ENCODE assay signal across 1 cellular context in the genomic region with DNA sequence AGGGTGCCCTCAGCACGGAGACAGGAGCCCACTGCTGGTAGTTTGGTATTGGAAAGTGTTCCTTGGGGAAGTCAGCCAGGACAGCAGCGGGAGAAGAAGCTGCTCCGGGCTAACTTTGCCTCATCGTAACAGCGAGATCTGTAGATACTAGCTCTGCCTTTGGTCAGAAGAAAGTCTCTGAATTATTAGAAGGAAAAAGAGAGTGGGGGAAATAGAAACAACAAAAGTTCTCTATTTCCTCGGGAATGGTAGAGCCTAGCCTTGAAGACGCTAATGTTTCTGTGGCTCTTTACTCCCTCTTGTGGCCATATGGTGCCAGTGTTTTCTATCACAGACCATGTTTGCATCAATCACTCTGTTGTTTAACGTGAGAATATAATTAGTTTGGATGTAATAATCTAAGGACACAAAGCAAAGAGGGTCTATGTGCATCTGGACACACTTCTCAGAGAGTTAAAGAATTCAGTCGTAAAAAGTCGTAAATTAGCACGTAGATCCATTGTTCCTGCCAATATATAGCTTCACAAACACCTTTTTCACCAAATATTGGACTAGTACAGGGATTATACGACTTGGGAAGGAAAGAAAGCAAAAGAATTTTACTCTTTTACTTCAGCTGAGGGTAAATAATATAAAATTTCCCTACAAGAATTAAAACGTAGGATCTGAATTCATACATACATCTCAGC.
TF ChIP-seq lines count a peak whose summit lies in the region.

No MANE protein-coding gene starts in this region.

TF ChIP-seq in K562, 482 proteins besides CTCF, POLR2A, EP300 and RAD21 (continued from another document and continues in another):
- TF ChIP-seq DLX4 (CRISPR knock-in tag; IDR thresholded peaks at IDR 0.05) (no peak), PTRF (tag; IDR thresholded peaks at IDR 0.05) (no peak), ZC3H8 (IDR thresholded peaks at IDR 0.05) (no peak), POLR2B (IDR thresholded peaks at IDR 0.05; ENCODE audit: low read depth, partially characterized antibody) (no peak), SIN3A (IDR thresholded peaks at IDR 0.05; ENCODE audit: borderline replicate concordance in 2 of 2, control insufficient read depth in 1 of 2, low read depth in 2 of 2, low read length in 2 of 2) (no peak), HMBOX1 (IDR thresholded peaks at IDR 0.05) (no peak), ZNF146 (CRISPR knock-in tag; IDR thresholded peaks at IDR 0.05; ENCODE audit: unreplicated experiment) (no peak), TEAD1 (CRISPR knock-in tag; IDR thresholded peaks at IDR 0.05) (no peak), MYBL2 (IDR thresholded peaks at IDR 0.05; ENCODE audit: low read depth) (no peak), MYBL2 (CRISPR knock-in tag; IDR thresholded peaks at IDR 0.05; ENCODE audit: borderline replicate concordance) (no peak), LCOR (CRISPR knock-in tag; IDR thresholded peaks at IDR 0.05) (0 out of 2 replicates have a peak, but pooled peaks have one; percentile 30), BRD9 (IDR thresholded peaks at IDR 0.05; ENCODE audit: low read depth, partially characterized antibody) (peak; percentile 93), KAT7 (CRISPR knock-in tag; IDR thresholded peaks at IDR 0.05; ENCODE audit: borderline replicate concordance) (no peak; the same call in 1 of the 2 replicates), CXXC5 (CRISPR knock-in tag; IDR thresholded peaks at IDR 0.05) (peak; percentile 17; the same call in 1 of the 2 replicates), PKNOX1 (IDR thresholded peaks at IDR 0.05) (peak; percentile 74), GTF2A2 (tag; IDR thresholded peaks at IDR 0.05) (no peak), SREBF1 (IDR thresholded peaks at IDR 0.05; ENCODE audit: borderline replicate concordance, low read depth, low read length) (no peak), CEBPB (tag; IDR thresholded peaks at IDR 0.05) (no peak), ZNF707 (CRISPR knock-in tag; conservative IDR thresholded peaks at IDR 0.05) (no peak), MAX (CRISPR knock-in tag; IDR thresholded peaks at IDR 0.05) (no peak), TEAD4 (IDR thresholded peaks at IDR 0.05; ENCODE audit: low read length) (0 out of 2 replicates have a peak, but pooled peaks have one; percentile 16), TEAD4 (CRISPR knock-in tag; IDR thresholded peaks at IDR 0.05; ENCODE audit: borderline replicate concordance) (no peak), POLR3A (IDR thresholded peaks at IDR 0.05; ENCODE audit: borderline replicate concordance, extremely low read depth, insufficient read depth, insufficient read length) (no peak), PYGO2 (tag; IDR thresholded peaks at IDR 0.05) (no peak), NFATC3 (IDR thresholded peaks at IDR 0.05) (no peak), PRDM10 (IDR thresholded peaks at IDR 0.05; ENCODE audit: partially characterized antibody) (peak; percentile 94), HNRNPL (IDR thresholded peaks at IDR 0.05; ENCODE audit: low read depth, low read length) (no peak), SRSF3 (IDR thresholded peaks at IDR 0.05; ENCODE audit: insufficient read depth, low read length) (no peak), SMARCB1 (IDR thresholded peaks at IDR 0.05; ENCODE audit: insufficient read length, low read depth) (no peak), CHD4 (IDR thresholded peaks at IDR 0.05; ENCODE audit: insufficient read depth, insufficient replicate concordance, low read depth, low read length, poor library complexity, severe bottlenecking) (no peak), TCFL5 (CRISPR knock-in tag; conservative IDR thresholded peaks at IDR 0.05) (no peak), ZNF253 (CRISPR knock-in tag; conservative IDR thresholded peaks at IDR 0.05) (no peak), ZBTB7A (IDR thresholded peaks at IDR 0.05; ENCODE audit: borderline replicate concordance, control insufficient read depth, low read depth, low read length) (no peak), MAZ (CRISPR knock-in tag; conservative IDR thresholded peaks at IDR 0.05 in 1 of 2, IDR thresholded peaks at IDR 0.05 in 1 of 2) (no peak), SP1 (CRISPR knock-in tag; IDR thresholded peaks at IDR 0.05) (no peak), ZNF445 (CRISPR knock-in tag; IDR thresholded peaks at IDR 0.05; ENCODE audit: low read depth) (no peak), PREB (CRISPR knock-in tag; IDR thresholded peaks at IDR 0.05) (no peak), DMBX1 (CRISPR knock-in tag; IDR thresholded peaks at IDR 0.05; ENCODE audit: borderline replicate concordance) (no peak), GTF2E2 (tag; IDR thresholded peaks at IDR 0.05) (no peak), BACH1 (tag; IDR thresholded peaks at IDR 0.05) (no peak), ZNF740 (CRISPR knock-in tag; IDR thresholded peaks at IDR 0.05) (no peak), ZNF740 (tag; IDR thresholded peaks at IDR 0.05) (no peak), RAD51 (IDR thresholded peaks at IDR 0.05; ENCODE audit: borderline replicate concordance, low read depth) (no peak)
- TF ChIP-seq, protein P1, sequence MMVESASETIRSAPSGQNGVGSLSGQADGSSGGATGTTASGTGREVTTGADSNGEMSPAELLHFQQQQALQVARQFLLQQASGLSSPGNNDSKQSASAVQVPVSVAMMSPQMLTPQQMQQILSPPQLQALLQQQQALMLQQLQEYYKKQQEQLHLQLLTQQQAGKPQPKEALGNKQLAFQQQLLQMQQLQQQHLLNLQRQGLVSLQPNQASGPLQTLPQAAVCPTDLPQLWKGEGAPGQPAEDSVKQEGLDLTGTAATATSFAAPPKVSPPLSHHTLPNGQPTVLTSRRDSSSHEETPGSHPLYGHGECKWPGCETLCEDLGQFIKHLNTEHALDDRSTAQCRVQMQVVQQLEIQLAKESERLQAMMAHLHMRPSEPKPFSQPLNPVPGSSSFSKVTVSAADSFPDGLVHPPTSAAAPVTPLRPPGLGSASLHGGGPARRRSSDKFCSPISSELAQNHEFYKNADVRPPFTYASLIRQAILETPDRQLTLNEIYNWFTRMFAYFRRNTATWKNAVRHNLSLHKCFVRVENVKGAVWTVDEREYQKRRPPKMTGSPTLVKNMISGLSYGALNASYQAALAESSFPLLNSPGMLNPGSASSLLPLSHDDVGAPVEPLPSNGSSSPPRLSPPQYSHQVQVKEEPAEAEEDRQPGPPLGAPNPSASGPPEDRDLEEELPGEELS (CRISPR knock-in tag; IDR thresholded peaks at IDR 0.05; ENCODE audit: borderline replicate concordance): no peak
- TF ChIP-seq, protein P2, sequence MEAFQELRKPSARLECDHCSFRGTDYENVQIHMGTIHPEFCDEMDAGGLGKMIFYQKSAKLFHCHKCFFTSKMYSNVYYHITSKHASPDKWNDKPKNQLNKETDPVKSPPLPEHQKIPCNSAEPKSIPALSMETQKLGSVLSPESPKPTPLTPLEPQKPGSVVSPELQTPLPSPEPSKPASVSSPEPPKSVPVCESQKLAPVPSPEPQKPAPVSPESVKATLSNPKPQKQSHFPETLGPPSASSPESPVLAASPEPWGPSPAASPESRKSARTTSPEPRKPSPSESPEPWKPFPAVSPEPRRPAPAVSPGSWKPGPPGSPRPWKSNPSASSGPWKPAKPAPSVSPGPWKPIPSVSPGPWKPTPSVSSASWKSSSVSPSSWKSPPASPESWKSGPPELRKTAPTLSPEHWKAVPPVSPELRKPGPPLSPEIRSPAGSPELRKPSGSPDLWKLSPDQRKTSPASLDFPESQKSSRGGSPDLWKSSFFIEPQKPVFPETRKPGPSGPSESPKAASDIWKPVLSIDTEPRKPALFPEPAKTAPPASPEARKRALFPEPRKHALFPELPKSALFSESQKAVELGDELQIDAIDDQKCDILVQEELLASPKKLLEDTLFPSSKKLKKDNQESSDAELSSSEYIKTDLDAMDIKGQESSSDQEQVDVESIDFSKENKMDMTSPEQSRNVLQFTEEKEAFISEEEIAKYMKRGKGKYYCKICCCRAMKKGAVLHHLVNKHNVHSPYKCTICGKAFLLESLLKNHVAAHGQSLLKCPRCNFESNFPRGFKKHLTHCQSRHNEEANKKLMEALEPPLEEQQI (IDR thresholded peaks at IDR 0.05): no peak
- TF ChIP-seq, protein P3, sequence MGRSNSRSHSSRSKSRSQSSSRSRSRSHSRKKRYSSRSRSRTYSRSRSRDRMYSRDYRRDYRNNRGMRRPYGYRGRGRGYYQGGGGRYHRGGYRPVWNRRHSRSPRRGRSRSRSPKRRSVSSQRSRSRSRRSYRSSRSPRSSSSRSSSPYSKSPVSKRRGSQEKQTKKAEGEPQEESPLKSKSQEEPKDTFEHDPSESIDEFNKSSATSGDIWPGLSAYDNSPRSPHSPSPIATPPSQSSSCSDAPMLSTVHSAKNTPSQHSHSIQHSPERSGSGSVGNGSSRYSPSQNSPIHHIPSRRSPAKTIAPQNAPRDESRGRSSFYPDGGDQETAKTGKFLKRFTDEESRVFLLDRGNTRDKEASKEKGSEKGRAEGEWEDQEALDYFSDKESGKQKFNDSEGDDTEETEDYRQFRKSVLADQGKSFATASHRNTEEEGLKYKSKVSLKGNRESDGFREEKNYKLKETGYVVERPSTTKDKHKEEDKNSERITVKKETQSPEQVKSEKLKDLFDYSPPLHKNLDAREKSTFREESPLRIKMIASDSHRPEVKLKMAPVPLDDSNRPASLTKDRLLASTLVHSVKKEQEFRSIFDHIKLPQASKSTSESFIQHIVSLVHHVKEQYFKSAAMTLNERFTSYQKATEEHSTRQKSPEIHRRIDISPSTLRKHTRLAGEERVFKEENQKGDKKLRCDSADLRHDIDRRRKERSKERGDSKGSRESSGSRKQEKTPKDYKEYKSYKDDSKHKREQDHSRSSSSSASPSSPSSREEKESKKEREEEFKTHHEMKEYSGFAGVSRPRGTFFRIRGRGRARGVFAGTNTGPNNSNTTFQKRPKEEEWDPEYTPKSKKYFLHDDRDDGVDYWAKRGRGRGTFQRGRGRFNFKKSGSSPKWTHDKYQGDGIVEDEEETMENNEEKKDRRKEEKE (IDR thresholded peaks at IDR 0.05; ENCODE audit: borderline replicate concordance in 1 of 2, control insufficient read depth in 1 of 2, low read depth in 2 of 2, low read length in 1 of 2): no peak
